In genomic region chr14:23056257-23056955, GRCh38 we compare ENCODE assay signal across 9 cellular contexts. TPM values are rescaled to one million over a fixed set of nuclear protein-coding genes. Genes with fewer than 3 reads are reported as not detected.
A peak's percentile ranks its signal among the peaks of the same experiment; 100 is the strongest.
DNase-seq lines count a peak whose midpoint lies in the region; ATAC-seq and TF ChIP-seq lines count a peak whose summit lies in the region.
"Had no signal": no experiment of that assay in that cellular context is flagged by ENCODE, and none has a peak within 500 bp of the region (broad histone marks: within the 10 kb centered on the region; RNA-seq: fewer than 3 reads in every experiment).

No MANE protein-coding gene starts in this region.

- ATAC-seq in GM18520 (IDR thresholded peaks at IDR 0.05; ENCODE audit: unreplicated experiment): peak; percentile 30
- peak; percentile 44 for ATAC-seq in HG03196 (IDR thresholded peaks at IDR 0.05; ENCODE audit: unreplicated experiment)
- peak; percentile 65 for ATAC-seq in WTC11

- DNase-seq in WTC11 (ENCODE audit: low spot score): peak; percentile 81
- DNase-seq in dermis blood vessel endothelial cell: peak; percentile 88
- peak; percentile 84 for DNase-seq in mesenchymal stem cell
- peak; percentile 43 to 49 for DNase-seq in stimulated activated CD8-positive, alpha-beta memory T cell treated with anti-CD3 and anti-CD28 coated beads, Interleukin-15, amount 100 ng/mL, for 48 hours (ENCODE audit: low read depth in 2 of 2)
- DNase-seq in Kasumi-1 (lab: John Stamatoyannopoulos, UW): no peak
- no peak for DNase-seq in NCI-H345 treated with DMSO at 0.1 percent for 48 hours (lab: John Stamatoyannopoulos, UW; ENCODE audit: unreplicated experiment)

- H3K4me1 Mint-ChIP-seq in WTC11: peaks cover 16% of the 10 kb centered on the region

- peaks cover 20% of the 10 kb centered on the region for H3K36me3 Mint-ChIP-seq in WTC11

- no peaks in the 10 kb centered on the region for H3K9me3 Mint-ChIP-seq in WTC11

- 3% methylated on average over 11 of the region's 14 CpGs for WGBS in mesenchymal stem cell

- peak; percentile 62 for TF ChIP-seq CTCF in WTC11 (IDR thresholded peaks at IDR 0.05)

- H2BK5ac ChIP-seq in mesenchymal stem cell (ENCODE audit: low read depth, low read length, poor library complexity, severe bottlenecking): no peak overlapping the region

- peak overlapping the region; percentile 68 for H3K9ac ChIP-seq in mesenchymal stem cell (ENCODE audit: low read length)

- peaks cover 5% of the 10 kb centered on the region; the same call in 1 of the 2 replicates for H3K27me3 Mint-ChIP-seq in WTC11 (ENCODE audit: low read depth)

- H3K14ac ChIP-seq in mesenchymal stem cell (ENCODE audit: low read length in 2 of 2): no peak overlapping the region

- H3K4me1 ChIP-seq in mesenchymal stem cell (ENCODE audit: control insufficient read depth, insufficient read depth, low read depth, low read length): peaks cover 36% of the 10 kb centered on the region

- no peak overlapping the region for H2BK15ac ChIP-seq in mesenchymal stem cell (ENCODE audit: low read depth, poor library complexity, severe bottlenecking)

- no peak overlapping the region for H2BK12ac ChIP-seq in mesenchymal stem cell (ENCODE audit: low read length in 2 of 2)

- no peak overlapping the region for H3K27ac ChIP-seq in mesenchymal stem cell (ENCODE audit: low read length, poor library complexity, severe bottlenecking)

- H3K79me1 ChIP-seq in mesenchymal stem cell (replicated peaks; ENCODE audit: low read length, poor library complexity, severe bottlenecking): peaks cover 6% of the 10 kb centered on the region

- H4K91ac ChIP-seq in mesenchymal stem cell (ENCODE audit: low read length): no peak overlapping the region

- H4K8ac ChIP-seq in mesenchymal stem cell (ENCODE audit: low read length): no peak overlapping the region

- no peak overlapping the region for H2AFZ ChIP-seq in mesenchymal stem cell (ENCODE audit: low read depth, low read length)

- H3K18ac ChIP-seq in mesenchymal stem cell (ENCODE audit: low read depth in 1 of 2, low read length in 2 of 2): no peak overlapping the region

- H3K27me3 ChIP-seq in mesenchymal stem cell (ENCODE audit: control insufficient read depth in 1 of 2, insufficient read depth in 1 of 2, low read length in 2 of 2): no peaks in the 10 kb centered on the region

- no peak overlapping the region for H3K4ac ChIP-seq in mesenchymal stem cell (ENCODE audit: low read depth in 1 of 2, low read length in 2 of 2)

- no peak overlapping the region for H2BK120ac ChIP-seq in mesenchymal stem cell (ENCODE audit: low read depth, low read length)

- H3K9me3 ChIP-seq in mesenchymal stem cell (ENCODE audit: control insufficient read depth, low read length): no peaks in the 10 kb centered on the region

- H3K4me2 ChIP-seq in mesenchymal stem cell (ENCODE audit: low read length, poor library complexity, severe bottlenecking): peak overlapping the region; percentile 91

- peaks cover 29 to 53% of the 10 kb centered on the region in 2 experiments for H3K36me3 ChIP-seq in mesenchymal stem cell (ENCODE audit: control insufficient read depth in 1 of 2, insufficient read depth in 2 of 2, low read depth in 1 of 2, low read length in 2 of 2)

- no peak overlapping the region for H2AK5ac ChIP-seq in mesenchymal stem cell (ENCODE audit: low read length, severe bottlenecking)

- CTCF ChIA-PET in WTC11 (lab: Charles Lee): interaction anchor here (0.8 to 8.8 kb wide), 21 partner anchors 12 to 126 kb away, joined by 3 to 224 read pairs (median 9); partner anchors contain the start of genes ACIN1, AJUBA, C14orf119 and HAUS4

- H3K4me3 Mint-ChIP-seq in WTC11: peak overlapping the region; percentile 71

- no peak overlapping the region for H3K23ac ChIP-seq in mesenchymal stem cell (ENCODE audit: low read length in 2 of 2)

- POLR2A ChIA-PET in WTC11 (lab: Charles Lee): interaction anchor here (0.7 to 1.7 kb wide), 4 partner anchors 39 to 74 kb away, joined by 4 to 5 read pairs (median 4); partner anchors contain the start of genes ACIN1, AJUBA and C14orf119

- H3K27ac Mint-ChIP-seq in WTC11: no peak overlapping the region

- peak overlapping the region; percentile 4 to 76 for H3K4me3 ChIP-seq in mesenchymal stem cell (ENCODE audit: insufficient read depth in 1 of 2, low read depth in 1 of 2, low read length in 2 of 2)

TF ChIP-seq in WTC11, 78 proteins besides CTCF, POLR2A, EP300 and RAD21:
- no peak for TF ChIP-seq ZMAT4 (CRISPR knock-in tag; IDR thresholded peaks at IDR 0.05)
- no peak for TF ChIP-seq MXD4 (CRISPR knock-in tag; IDR thresholded peaks at IDR 0.05; ENCODE audit: borderline replicate concordance)
- peak; percentile 46; the same call in 1 of the 2 replicates for TF ChIP-seq HMGXB4 (CRISPR knock-in tag; IDR thresholded peaks at IDR 0.05)
- TF ChIP-seq CDX4 (CRISPR knock-in tag; IDR thresholded peaks at IDR 0.05; ENCODE audit: borderline replicate concordance): no peak
- TF ChIP-seq ZNF232 (CRISPR knock-in tag; IDR thresholded peaks at IDR 0.05): no peak
- TF ChIP-seq TEAD1 (CRISPR knock-in tag; IDR thresholded peaks at IDR 0.05): 0 out of 2 replicates have a peak, but pooled peaks have one; percentile 9
- TF ChIP-seq ZNF263 (CRISPR knock-in tag; IDR thresholded peaks at IDR 0.05; ENCODE audit: low read depth): no peak
- no peak for TF ChIP-seq ZBTB21 (CRISPR knock-in tag; IDR thresholded peaks at IDR 0.05; ENCODE audit: borderline replicate concordance)
- TF ChIP-seq HMGA2 (CRISPR knock-in tag; IDR thresholded peaks at IDR 0.05): no peak

RNA-seq across cellular contexts. Expression of gene CDH24, which starts 0.9 kb away (rescaled TPM):
- total RNA-seq in WTC11 (2021) (17.9 to 18.8 TPM (median 18.8 TPM) in 3 replicates), dermis blood vessel endothelial cell (7.5 and 16.3 TPM in 2 replicates)
- 5.8 TPM for polyA plus RNA-seq in mesenchymal stem cell (2013, experiment 1 of 2)
- polyA plus RNA-seq in mesenchymal stem cell (2013, experiment 2 of 2): 5.0 TPM

RNA-seq across cellular contexts. Expression of gene PSMB11, which starts 14.4 kb away (rescaled TPM):
- total RNA-seq in WTC11 (2021) (not detected in 3 replicates), dermis blood vessel endothelial cell (not detected in 2 replicates)
- polyA plus RNA-seq in mesenchymal stem cell (2013, experiment 1 of 2): not detected
- not detected for polyA plus RNA-seq in mesenchymal stem cell (2013, experiment 2 of 2)
- total RNA-seq: subcutaneous adipose tissue had no signal

RNA-seq across cellular contexts. Expression of gene PSMB5, which starts 21.7 kb away (rescaled TPM):
- total RNA-seq in WTC11 (2021): 200 to 224 TPM (median 203 TPM) in 3 replicates
- 271 and 319 TPM in 2 replicates for total RNA-seq in dermis blood vessel endothelial cell
- 155 TPM for polyA plus RNA-seq in mesenchymal stem cell (2013, experiment 1 of 2)
- 156 TPM for polyA plus RNA-seq in mesenchymal stem cell (2013, experiment 2 of 2)

RNA-seq across cellular contexts. Expression of gene ACIN1, which starts 38.5 kb away (rescaled TPM):
- 196 to 229 TPM (median 204 TPM) in 3 replicates for total RNA-seq in WTC11 (2021)
- total RNA-seq in dermis blood vessel endothelial cell: 65.2 and 76.2 TPM in 2 replicates
- 96.0 TPM for polyA plus RNA-seq in mesenchymal stem cell (2013, experiment 1 of 2)
- polyA plus RNA-seq in mesenchymal stem cell (2013, experiment 2 of 2): 87.5 TPM

RNA-seq across cellular contexts. Expression of gene C14orf119, which starts 38.9 kb away (rescaled TPM):
- total RNA-seq in WTC11 (2021) (67.8 to 81.3 TPM (median 71.3 TPM) in 3 replicates), dermis blood vessel endothelial cell (43.0 and 52.2 TPM in 2 replicates)
- 50.4 TPM for polyA plus RNA-seq in mesenchymal stem cell (2013, experiment 1 of 2)
- 51.9 TPM for polyA plus RNA-seq in mesenchymal stem cell (2013, experiment 2 of 2)

Comparison
In these comparisons a context has a peak if more than half of its experiments do, and no peak if none do; other contexts are left out.
1. DNase-seq: peak in WTC11 (single experiment), dermis blood vessel endothelial cell (single experiment), mesenchymal stem cell (single experiment) and stimulated activated CD8-positive, alpha-beta memory T cell treated with anti-CD3 and anti-CD28 coated beads, Interleukin-15, amount 100 ng/mL, for 48 hours (2 of 2); none in Kasumi-1 (0 of 2) and NCI-H345 treated with DMSO at 0.1 percent for 48 hours (single experiment).
2. Peak in every context shown above with its lines, with median percentiles within 50 percentile points of each other: ATAC-seq.